7 cellular contexts compared by ENCODE assay signal in the genomic region with DNA sequence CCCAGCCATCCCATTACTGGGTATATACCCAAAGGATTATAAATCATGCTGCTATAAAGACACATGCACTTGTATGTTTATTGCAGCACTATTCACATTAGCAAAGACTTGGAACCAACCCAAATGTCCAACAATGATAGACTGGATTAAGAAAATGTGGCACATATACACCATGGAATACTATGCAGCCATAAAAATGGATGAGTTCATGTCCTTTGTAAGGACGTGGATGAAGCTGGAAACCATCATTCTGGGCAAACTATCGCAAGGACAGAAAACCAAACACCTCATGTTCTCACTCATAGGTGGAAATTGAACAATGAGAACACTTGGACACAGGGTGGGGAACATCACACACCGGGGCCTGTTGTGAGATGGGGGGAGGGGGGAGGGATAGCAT. TPM values are rescaled to one million over a fixed set of nuclear protein-coding genes. Genes with fewer than 3 reads are reported as not detected.
DNase-seq lines count a peak whose midpoint lies in the region; ATAC-seq, FAIRE-seq and TF ChIP-seq lines count a peak whose summit lies in the region.
"Not testable (repeated sequence)": the region's sequence is repeated elsewhere in the genome, so short reads cannot be mapped to it uniquely, and the experiment has no call there.

No MANE protein-coding gene starts in this region.

- H3K27me3 ChIP-seq in K562 (ENCODE audit: control insufficient read depth in 2 of 2, insufficient read depth in 2 of 2, low read length in 2 of 2); right lobe of liver: not testable (repeated sequence)

- POLR2A ChIA-PET in HEK293 (lab: Yijun Ruan, JAX) = interaction anchor here (1.0 kb wide), 1 partner anchor 42 kb away, joined by 3 read pairs; no protein-coding TSS in a partner anchor
- POLR2A ChIA-PET in activated CD8-positive, alpha-beta T cell treated with anti-CD3 and anti-CD28 coated beads, Interleukin-2, amount 10 ng/mL, durations not matched to agents 7 days and 5 days (lab: Charles Lee) = interaction anchor here (2.1 to 8.9 kb wide), 3 partner anchors 10 to 44 kb away, joined by 10 to 131 read pairs (median 39); partner anchors contain the start of genes ANKRD12 and NDUFV2
- POLR2A ChIA-PET in K562 (lab: Yijun Ruan, JAX) = interaction anchor here (0.6 to 1.7 kb wide), 2 partner anchors 10 to 32 kb away, joined by 3 to 5 read pairs; no protein-coding TSS in a partner anchor

- H3K36me3 ChIP-seq in HEK293 (ENCODE audit: control insufficient read depth in 2 of 2, insufficient read depth in 1 of 2, low read length in 2 of 2); K562 (ENCODE audit: control insufficient read depth, insufficient read depth, low read length); right lobe of liver: not testable (repeated sequence)

- H3K27me3 Mint-ChIP-seq in T-helper 17 cell; activated CD8-positive, alpha-beta T cell treated with anti-CD3 and anti-CD28 coated beads, Interleukin-2, amount 10 ng/mL, durations not matched to agents 7 days and 5 days (ENCODE audit: low read depth); activated naive CD4-positive, alpha-beta T cell treated with anti-CD3 and anti-CD28 coated beads for 36 hours (ENCODE audit: low read depth); stimulated activated naive CD8-positive, alpha-beta T cell treated with anti-CD3 and anti-CD28 coated beads, Interleukin-15, Interleukin-2, amounts not matched to agents 100 ng/mL and 50 ng/mL, for 24 hours: not testable (repeated sequence)

- not testable (repeated sequence) for TF ChIP-seq RAD21 in K562 (CRISPR knock-in tag; conservative IDR thresholded peaks at IDR 0.05 in 1 of 2, IDR thresholded peaks at IDR 0.05 in 1 of 2)

- 0 out of 2 replicates have a peak overlapping the region, but pooled peaks have one; percentile 5 for H2AFZ ChIP-seq in K562 (ENCODE audit: low read depth, low read length)

- H3K9me1 ChIP-seq in K562 (ENCODE audit: control insufficient read depth, insufficient read depth, low read length) = not testable (repeated sequence)

- H3K4me1 Mint-ChIP-seq in T-helper 17 cell = peaks cover 50% of the 10 kb centered on the region
- H3K4me1 Mint-ChIP-seq in activated CD8-positive, alpha-beta T cell treated with anti-CD3 and anti-CD28 coated beads, Interleukin-2, amount 10 ng/mL, durations not matched to agents 7 days and 5 days (ENCODE audit: low read depth) = peaks cover 82% of the 10 kb centered on the region
- H3K4me1 Mint-ChIP-seq in activated naive CD4-positive, alpha-beta T cell treated with anti-CD3 and anti-CD28 coated beads for 36 hours (ENCODE audit: low read depth) = peaks cover 81% of the 10 kb centered on the region
- H3K4me1 Mint-ChIP-seq in stimulated activated naive CD8-positive, alpha-beta T cell treated with anti-CD3 and anti-CD28 coated beads, Interleukin-15, Interleukin-2, amounts not matched to agents 100 ng/mL and 50 ng/mL, for 24 hours (ENCODE audit: low read depth) = peaks cover 87% of the 10 kb centered on the region

- BruUV-seq in K562 (replicated peaks; lab: Mats Ljungman, UMichigan) = not testable (repeated sequence)

- not testable (repeated sequence) for TF ChIP-seq POLR2A in K562 (conservative IDR thresholded peaks at IDR 0.05); right lobe of liver (IDR thresholded peaks at IDR 0.05)

- H3K9ac ChIP-seq in K562 (ENCODE audit: insufficient read depth in 1 of 2, low read depth in 2 of 2, low read length in 2 of 2) = not testable (repeated sequence)

- not testable (repeated sequence) for H3K79me2 ChIP-seq in K562 (ENCODE audit: control insufficient read depth, insufficient read depth, low read length)

- H3K9me3 ChIP-seq in HEK293 (ENCODE audit: control insufficient read depth, insufficient read depth, low read depth, low read length); T-helper 17 cell (ENCODE audit: control insufficient read depth, low read length, poor library complexity, severe bottlenecking); K562 (replicated peaks; ENCODE audit: control insufficient read depth, insufficient read depth, low read depth, low read length); right lobe of liver: not testable (repeated sequence)

- not testable (repeated sequence) for H3K27ac ChIP-seq in HEK293 (ENCODE audit: extremely low read depth, low read depth, low read length); K562 (ENCODE audit: extremely low read depth, low read depth, low read length)
- H3K27ac ChIP-seq in right lobe of liver = peak overlapping the region; percentile 41 to 79 (median 67)

- H3K4me2 ChIP-seq in K562 (ENCODE audit: insufficient read depth, low read length) = not testable (repeated sequence)

- H3K27ac Mint-ChIP-seq in T-helper 17 cell = peak overlapping the region; percentile 99
- H3K27ac Mint-ChIP-seq in activated CD8-positive, alpha-beta T cell treated with anti-CD3 and anti-CD28 coated beads, Interleukin-2, amount 10 ng/mL, durations not matched to agents 7 days and 5 days = peak overlapping the region; percentile 62
- H3K27ac Mint-ChIP-seq in activated naive CD4-positive, alpha-beta T cell treated with anti-CD3 and anti-CD28 coated beads for 36 hours = peak overlapping the region; percentile 60
- peak overlapping the region; percentile 56 for H3K27ac Mint-ChIP-seq in stimulated activated naive CD8-positive, alpha-beta T cell treated with anti-CD3 and anti-CD28 coated beads, Interleukin-15, Interleukin-2, amounts not matched to agents 100 ng/mL and 50 ng/mL, for 24 hours

- CTCF ChIA-PET in HEK293 (lab: Yijun Ruan, JAX) = interaction anchor here (0.6 to 0.7 kb wide), 2 partner anchors 37 to 341 kb away, joined by 3 read pairs; no protein-coding TSS in a partner anchor
- CTCF ChIA-PET in activated CD8-positive, alpha-beta T cell treated with anti-CD3 and anti-CD28 coated beads, Interleukin-2, amount 10 ng/mL, durations not matched to agents 7 days and 5 days (lab: Charles Lee) = interaction anchor here (1.1 to 2.1 kb wide), 2 partner anchors 10 kb away, joined by 4 to 12 read pairs; partner anchors contain the start of gene NDUFV2
- CTCF ChIA-PET in activated naive CD4-positive, alpha-beta T cell treated with anti-CD3 and anti-CD28 coated beads for 36 hours (lab: Charles Lee) = interaction anchor here (1.9 to 3.1 kb wide), 2 partner anchors 10 to 19 kb away, joined by 10 to 12 read pairs; no protein-coding TSS in a partner anchor
- CTCF ChIA-PET in K562 (lab: Yijun Ruan, JAX; ENCODE audit: low intra/inter-chr PET ratio) = not testable (repeated sequence)

- not testable (repeated sequence) for H3K9me3 Mint-ChIP-seq in activated CD8-positive, alpha-beta T cell treated with anti-CD3 and anti-CD28 coated beads, Interleukin-2, amount 10 ng/mL, durations not matched to agents 7 days and 5 days (ENCODE audit: insufficient read depth); activated naive CD4-positive, alpha-beta T cell treated with anti-CD3 and anti-CD28 coated beads for 36 hours; stimulated activated naive CD8-positive, alpha-beta T cell treated with anti-CD3 and anti-CD28 coated beads, Interleukin-15, Interleukin-2, amounts not matched to agents 100 ng/mL and 50 ng/mL, for 24 hours

- not testable (repeated sequence) for H3K4me3 Mint-ChIP-seq in T-helper 17 cell; activated CD8-positive, alpha-beta T cell treated with anti-CD3 and anti-CD28 coated beads, Interleukin-2, amount 10 ng/mL, durations not matched to agents 7 days and 5 days; activated naive CD4-positive, alpha-beta T cell treated with anti-CD3 and anti-CD28 coated beads for 36 hours; stimulated activated naive CD8-positive, alpha-beta T cell treated with anti-CD3 and anti-CD28 coated beads, Interleukin-15, Interleukin-2, amounts not matched to agents 100 ng/mL and 50 ng/mL, for 24 hours

- not testable (repeated sequence) for H3K36me3 Mint-ChIP-seq in T-helper 17 cell (ENCODE audit: low read depth); activated naive CD4-positive, alpha-beta T cell treated with anti-CD3 and anti-CD28 coated beads for 36 hours (ENCODE audit: low read depth); stimulated activated naive CD8-positive, alpha-beta T cell treated with anti-CD3 and anti-CD28 coated beads, Interleukin-15, Interleukin-2, amounts not matched to agents 100 ng/mL and 50 ng/mL, for 24 hours (ENCODE audit: low read depth)
- H3K36me3 Mint-ChIP-seq in activated CD8-positive, alpha-beta T cell treated with anti-CD3 and anti-CD28 coated beads, Interleukin-2, amount 10 ng/mL, durations not matched to agents 7 days and 5 days (ENCODE audit: low read depth) = peaks cover 24% of the 10 kb centered on the region

- WGBS in K562 (ENCODE audit: insufficient coverage, low coverage, missing lambda C conversion rate) = 38% methylated on average over 2 of the region's 3 CpGs
- 50% methylated on average over 3 of the region's 3 CpGs for WGBS in right lobe of liver (ENCODE audit: insufficient coverage, low coverage, low lambda C conversion rate, missing lambda C conversion rate)

- TF ChIP-seq EP300 in K562 (IDR thresholded peaks at IDR 0.05; ENCODE audit: low read length) = not testable (repeated sequence)

- H4K20me1 ChIP-seq in K562 (replicated peaks; ENCODE audit: control insufficient read depth, insufficient read depth, low read length) = not testable (repeated sequence)

- not testable (repeated sequence) for H3K4me3 ChIP-seq in HEK293 (ENCODE audit: low read depth, low read length); K562; right lobe of liver

- not testable (repeated sequence) for ATAC-seq in T-helper 17 cell; activated CD8-positive, alpha-beta T cell treated with anti-CD3 and anti-CD28 coated beads, Interleukin-2, amount 10 ng/mL, durations not matched to agents 7 days and 5 days; K562; right lobe of liver

- FAIRE-seq in K562 (lab: Jason Lieb, UNC) = not testable (repeated sequence)

- TF ChIP-seq CTCF in HEK293 (tag by site-specific recombination; IDR thresholded peaks at IDR 0.05); K562 (IDR thresholded peaks at IDR 0.05 in 2 of 3, conservative IDR thresholded peaks at IDR 0.05 in 1 of 3; ENCODE audit: insufficient read depth in 2 of 3, low read depth in 1 of 3, low read length in 3 of 3); right lobe of liver (IDR thresholded peaks at IDR 0.05): not testable (repeated sequence)

- in situ Hi-C loops in K562 (cut with MboI) = not testable (repeated sequence)

- not testable (repeated sequence) for DNase-seq in T-helper 17 cell; activated CD8-positive, alpha-beta T cell treated with anti-CD3 and anti-CD28 coated beads, Interleukin-2, amount 10 ng/mL, durations not matched to agents 7 days and 5 days; activated naive CD4-positive, alpha-beta T cell treated with anti-CD3 and anti-CD28 coated beads for 36 hours; K562 (ENCODE audit: extremely low read depth in 1 of 4, low spot score in 3 of 4); right lobe of liver

- intact Hi-C loops in activated naive CD4-positive, alpha-beta T cell treated with anti-CD3 and anti-CD28 coated beads for 36 hours (cut with micrococcal nuclease); K562 (cut with micrococcal nuclease); right lobe of liver (cut with DNase I): not testable (repeated sequence)

- not testable (repeated sequence) for H3K4me1 ChIP-seq in HEK293 (ENCODE audit: control insufficient read depth, insufficient read depth, low read length)
- H3K4me1 ChIP-seq in K562 (replicated peaks in 1 of 2; ENCODE audit: control insufficient read depth in 2 of 2, insufficient read depth in 2 of 2, low read length in 2 of 2) (peaks cover 3 to 21% of the 10 kb centered on the region in 2 experiments; a peak in 4 of 5 replicates), right lobe of liver (peaks cover 0 to 31% (median 6%) of the 10 kb centered on the region in 4 donors)

RNA-seq across cellular contexts. Expression of gene NDUFV2, which starts 9.4 kb away (rescaled TPM):
- total RNA-seq in T-helper 17 cell = 100 to 1,000 TPM; 222 to 231 TPM
- total RNA-seq in activated CD8-positive, alpha-beta T cell treated with anti-CD3 and anti-CD28 coated beads, Interleukin-2, amount 10 ng/mL, durations not matched to agents 7 days and 5 days = 100 to 1,000 TPM; 200 to 206 TPM
- total RNA-seq in activated naive CD4-positive, alpha-beta T cell treated with anti-CD3 and anti-CD28 coated beads for 36 hours = 100 to 1,000 TPM; 290 to 303 TPM
- total RNA-seq in K562 (2011; cell fraction: chromatin; rRNA removed; ENCODE audit: low replicate concordance) = 122 and 367 TPM in 2 replicates
- 101 and 132 TPM in 2 replicates for total RNA-seq in K562 (2011; cell fraction: nucleolus; rRNA removed)
- 250 and 347 TPM in 2 replicates for total RNA-seq in K562 (2011; cell fraction: nucleoplasm; rRNA removed)
- 213 and 332 TPM in 2 replicates for total RNA-seq in K562 (2014; rRNA removed)
- total RNA-seq in K562 (2014; rRNA removed; fragmentation: Illumina TruSeq; extraction: Trizol) = 378 and 409 TPM in 2 replicates
- 341 and 397 TPM in 2 replicates for total RNA-seq in K562 (2015; rRNA removed; fragmentation: Illumina TruSeq; extraction: Trizol)
- 302 and 312 TPM in 2 replicates for total RNA-seq in K562 (2021)
- 451 and 487 TPM in 2 replicates for polyA plus RNA-seq in K562 (2011; rRNA removed)
- polyA plus RNA-seq in K562 (2011; cell fraction: cytosol; rRNA removed) = 117 and 214 TPM in 2 replicates
- polyA plus RNA-seq in K562 (2011; cell fraction: nucleus; rRNA removed) = 97.9 and 211 TPM in 2 replicates
- 263 and 279 TPM in 2 replicates for polyA plus RNA-seq in K562 (2012)
- polyA plus RNA-seq in K562 (2014; fragmentation: Illumina TruSeq; extraction: Trizol) = 354 and 361 TPM in 2 replicates
- 100 to 1,000 TPM; 384 to 550 TPM for polyA plus RNA-seq in K562 (2014; fragmentation: Nextera tagmentation; extraction: Ambion mirVana)
- 389 and 437 TPM in 2 replicates for polyA plus RNA-seq in K562 (2014; rRNA removed)
- polyA minus RNA-seq in K562 (2011; rRNA and poly(A)+ RNA removed) = 148 and 223 TPM in 2 replicates
- 44.6 and 66.0 TPM in 2 replicates for polyA minus RNA-seq in K562 (2011; cell fraction: cytosol; rRNA and poly(A)+ RNA removed)
- 155 and 334 TPM in 2 replicates for polyA minus RNA-seq in K562 (2011; cell fraction: nucleus; rRNA and poly(A)+ RNA removed)
- total RNA-seq in right lobe of liver = 100 to 1,000 TPM; 164 to 236 (median 183) TPM

RNA-seq across cellular contexts. Expression of gene ANKRD12, which starts 43.5 kb away (rescaled TPM):
- total RNA-seq in T-helper 17 cell (100 to 1,000 TPM; 191 to 257 TPM), K562 (2014; rRNA removed) (15.9 and 24.7 TPM in 2 replicates), K562 (2014; rRNA removed; fragmentation: Illumina TruSeq; extraction: Trizol) (23.6 and 29.9 TPM in 2 replicates), K562 (2015; rRNA removed; fragmentation: Illumina TruSeq; extraction: Trizol) (24.7 and 28.2 TPM in 2 replicates), K562 (2021) (24.2 and 25.4 TPM in 2 replicates), right lobe of liver (10 to 100 TPM; 12.3 to 38.7 (median 21.4) TPM)
- 10 to 100 TPM; 60.8 to 68.9 TPM for total RNA-seq in activated CD8-positive, alpha-beta T cell treated with anti-CD3 and anti-CD28 coated beads, Interleukin-2, amount 10 ng/mL, durations not matched to agents 7 days and 5 days
- total RNA-seq in activated naive CD4-positive, alpha-beta T cell treated with anti-CD3 and anti-CD28 coated beads for 36 hours = 10 to 100 TPM; 37.5 to 40.0 TPM
- 17.5 and 89.7 TPM in 2 replicates for total RNA-seq in K562 (2011; cell fraction: chromatin; rRNA removed; ENCODE audit: low replicate concordance)
- 16.0 and 17.8 TPM in 2 replicates for total RNA-seq in K562 (2011; cell fraction: nucleolus; rRNA removed)
- total RNA-seq in K562 (2011; cell fraction: nucleoplasm; rRNA removed) = 20.1 and 30.6 TPM in 2 replicates
- polyA plus RNA-seq in K562 (2011; rRNA removed) (10.7 and 11.8 TPM in 2 replicates), K562 (2014; fragmentation: Illumina TruSeq; extraction: Trizol) (9.5 and 16.0 TPM in 2 replicates), K562 (2014; fragmentation: Nextera tagmentation; extraction: Ambion mirVana) (10 to 100 TPM; 12.3 to 15.7 TPM), K562 (2014; rRNA removed) (5.8 and 6.6 TPM in 2 replicates)
- 1.3 and 3.0 TPM in 2 replicates for polyA plus RNA-seq in K562 (2011; cell fraction: cytosol; rRNA removed)
- polyA plus RNA-seq in K562 (2011; cell fraction: nucleus; rRNA removed) = 18.0 and 18.6 TPM in 2 replicates
- 10.7 and 12.0 TPM in 2 replicates for polyA plus RNA-seq in K562 (2012)
- 88.7 and 115 TPM in 2 replicates for polyA minus RNA-seq in K562 (2011; rRNA and poly(A)+ RNA removed)
- polyA minus RNA-seq in K562 (2011; cell fraction: cytosol; rRNA and poly(A)+ RNA removed) = 21.7 and 26.1 TPM in 2 replicates
- polyA minus RNA-seq in K562 (2011; cell fraction: nucleus; rRNA and poly(A)+ RNA removed) = 29.1 and 58.8 TPM in 2 replicates
